Comparison of ENCODE assay signal across 16 cellular contexts in genomic region chr9:71663931-71664459, GRCh38.
DNase-seq lines count a peak whose midpoint lies in the region; ATAC-seq, FAIRE-seq and TF ChIP-seq lines count a peak whose summit lies in the region.
"Had no signal": no experiment of that assay in that cellular context is flagged by ENCODE, and none has a peak within 500 bp of the region (broad histone marks: within the 10 kb centered on the region; RNA-seq: fewer than 3 reads in every experiment).

No MANE protein-coding gene starts in this region.

- no peak for TF ChIP-seq POLR2A in H1 (IDR thresholded peaks at IDR 0.05; ENCODE audit: control extremely low read depth in 1 of 2, low read depth in 2 of 2, low read length in 2 of 2)
- no peak for TF ChIP-seq POLR2A in gastroesophageal sphincter (IDR thresholded peaks at IDR 0.05)

- no peak overlapping the region for H2AFZ ChIP-seq in H1 (ENCODE audit: low read length)

- H2BK120ac ChIP-seq in H1 (replicated peaks; ENCODE audit: low read depth, low read length) (peak overlapping the region; percentile 16), mesendoderm (ENCODE audit: low read depth, low read length) (no peak overlapping the region)

- 75% methylated on average over 4 of the region's 4 CpGs; no CpG with 5 or more reads in 1 of the 2 experiments for WGBS in H1 (ENCODE audit: extremely low coverage in 1 of 2, insufficient coverage in 1 of 2, insufficient read length in 1 of 2, insufficient replicate concordance in 2 of 2, low coverage in 1 of 2, low lambda C conversion rate in 2 of 2, missing lambda C conversion rate in 1 of 2), 2 experiments
- WGBS in mesendoderm (ENCODE audit: extremely low coverage, insufficient coverage, low lambda C conversion rate) = no CpG with 5 or more reads among the region's 4 CpGs
- 69 to 79% methylated on average over 3 of the region's 4 CpGs for WGBS in gastroesophageal sphincter (ENCODE audit: low coverage in 1 of 2), 2 donors

- POLR2A ChIA-PET in H1 (lab: Charles Lee; ENCODE audit: partially characterized antibody) = interaction anchor here (1.0 to 1.5 kb wide), 2 partner anchors 11 to 32 kb away, joined by 4 to 7 read pairs; no protein-coding TSS in a partner anchor

- H3K9ac ChIP-seq in HUES48 (ENCODE audit: low read depth, low read length) = no peak overlapping the region
- H3K9ac ChIP-seq in H1 (replicated peaks in 1 of 4; ENCODE audit: extremely low read depth in 1 of 4, low read depth in 3 of 4, low read length in 3 of 4) = no peak overlapping the region
- H3K9ac ChIP-seq in mesendoderm (ENCODE audit: low read length) = no peak overlapping the region

- H3K79me1 ChIP-seq in H1 (ENCODE audit: low read depth, low read length) = no peaks in the 10 kb centered on the region
- H3K79me1 ChIP-seq in mesendoderm (ENCODE audit: low read length) = no peaks in the 10 kb centered on the region

- H3K4me1 ChIP-seq in HUES48 (ENCODE audit: control insufficient read depth, insufficient read depth, low read length) (peaks cover 39% of the 10 kb centered on the region), H1 (replicated peaks in 1 of 4; ENCODE audit: control insufficient read depth in 3 of 4, insufficient read depth in 4 of 4, low read length in 3 of 4) (peaks cover 0 to 22% (median 10%) of the 10 kb centered on the region in 4 experiments), mesendoderm (ENCODE audit: control insufficient read depth, low read depth, low read length) (peaks cover 3% of the 10 kb centered on the region), gastroesophageal sphincter (peaks cover 0 to 10% (median 0%) of the 10 kb centered on the region in 3 donors)
- H3K4me1 ChIP-seq: Peyer's patch had no signal

- no peak overlapping the region for H3K4me3 ChIP-seq in HUES48 (ENCODE audit: low read depth, low read length)
- H3K4me3 ChIP-seq in H1 (ENCODE audit: extremely low read depth in 1 of 4, insufficient read depth in 2 of 4, low read depth in 3 of 4, low read length in 4 of 4) = peak overlapping the region in 1 of 4 experiments; percentile 33; a peak in 2 of 8 replicates
- H3K4me3 ChIP-seq in mesendoderm (ENCODE audit: low read length) = no peak overlapping the region
- H3K4me3 ChIP-seq in gastroesophageal sphincter = no peak overlapping the region
- H3K4me3 ChIP-seq: coronary artery, heart right ventricle, mucosa of descending colon, Peyer's patch, transverse colon had no signal

- H4K20me1 ChIP-seq in H1 (replicated peaks in 1 of 2; ENCODE audit: control insufficient read depth in 1 of 2, insufficient read depth in 2 of 2, low read length in 2 of 2) = no peaks in the 10 kb centered on the region

- H3K27ac ChIP-seq in HUES48 (ENCODE audit: low read depth, low read length) (peak overlapping the region; percentile 89), H1 (ENCODE audit: low read depth, low read length) (peak overlapping the region; percentile 22; the same call in 1 of the 2 replicates), mesendoderm (ENCODE audit: low read depth, low read length) (no peak overlapping the region), gastroesophageal sphincter (peak overlapping the region in 1 of 4 donors; percentile 13)
- H3K27ac ChIP-seq: coronary artery, Peyer's patch, transverse colon had no signal

- DNase-seq in A172 (ENCODE audit: low spot score) (peak; percentile 62), H1 (ENCODE audit: low read depth in 1 of 2, low spot score in 2 of 2) (no peak), mesendoderm (peak; percentile 44), middle frontal gyrus (ENCODE audit: extremely low spot score, low spot score) (no peak)
- DNase-seq: DND-41, mucosa of descending colon, NCI-H2227 treated with DMSO at 0.1 percent for 48 hours, Peyer's patch, transverse colon had no signal

- ATAC-seq in GM19351 (IDR thresholded peaks at IDR 0.05; ENCODE audit: unreplicated experiment) = no peak
- no peak for ATAC-seq in GM21528 (IDR thresholded peaks at IDR 0.05; ENCODE audit: low FRiP score, unreplicated experiment)
- ATAC-seq in gastroesophageal sphincter = no peak
- ATAC-seq: mucosa of descending colon had no signal

- no peak overlapping the region for H4K91ac ChIP-seq in H1 (replicated peaks; ENCODE audit: insufficient read length, low read length)

- H3K18ac ChIP-seq in H1 (ENCODE audit: extremely low read depth, low read length) (no peak overlapping the region), mesendoderm (ENCODE audit: low read length) (no peak overlapping the region)

- no peak overlapping the region; the same call in 1 of the 2 replicates for H2BK20ac ChIP-seq in H1 (ENCODE audit: low read length)

- H3K79me2 ChIP-seq in H1 (ENCODE audit: control insufficient read depth in 1 of 2, insufficient read depth in 2 of 2, low read length in 2 of 2) = no peaks in the 10 kb centered on the region
- H3K79me2 ChIP-seq in mesendoderm (ENCODE audit: control insufficient read depth, insufficient read depth, low read length) = no peaks in the 10 kb centered on the region

- H2BK12ac ChIP-seq in H1 (ENCODE audit: low read depth, low read length) = no peak overlapping the region; the same call in 1 of the 2 replicates

- H3K4ac ChIP-seq in H1 (replicated peaks; ENCODE audit: insufficient read length, low read depth, low read length) = no peak overlapping the region
- H3K4ac ChIP-seq in mesendoderm (ENCODE audit: low read depth, low read length) = no peak overlapping the region

- H3K14ac ChIP-seq in H1 (ENCODE audit: insufficient read length) = no peak overlapping the region

- H2AK5ac ChIP-seq in H1 (ENCODE audit: low read depth, low read length) (no peak overlapping the region; the same call in 1 of the 2 replicates), mesendoderm (ENCODE audit: low read length) (no peak overlapping the region)

- 0 out of 2 replicates have a peak overlapping the region, but pooled peaks have one; percentile 80 for H2BK5ac ChIP-seq in H1 (ENCODE audit: low read depth, low read length)
- H2BK5ac ChIP-seq in mesendoderm (ENCODE audit: low read length) = no peak overlapping the region

- H3K4me2 ChIP-seq in H1 (ENCODE audit: insufficient read depth in 1 of 2, low read depth in 2 of 2, low read length in 2 of 2) = peak overlapping the region; percentile 61; a peak in 1 of 4 replicates
- H3K4me2 ChIP-seq in mesendoderm (ENCODE audit: low read length) = no peak overlapping the region

- H3K9me3 ChIP-seq in HUES48 (ENCODE audit: control insufficient read depth, insufficient read depth, low read length) = no peaks in the 10 kb centered on the region
- no peaks in the 10 kb centered on the region for H3K9me3 ChIP-seq in H1 (ENCODE audit: insufficient read depth in 2 of 2, low read depth in 1 of 2, low read length in 1 of 2)
- no peaks in the 10 kb centered on the region for H3K9me3 ChIP-seq in gastroesophageal sphincter
- H3K9me3 ChIP-seq: heart right ventricle, mucosa of descending colon, Peyer's patch, transverse colon had no signal

- CTCF ChIA-PET in H1 (lab: Charles Lee; ENCODE audit: partially characterized antibody) = interaction anchor here (0.7 to 3.0 kb wide), 7 partner anchors 10 to 361 kb away, joined by 3 to 9 read pairs (median 4); no protein-coding TSS in a partner anchor

- H3K56ac ChIP-seq in H1 (replicated peaks; ENCODE audit: insufficient read length, low read depth, low read length) (no peak overlapping the region), mesendoderm (ENCODE audit: low read length) (no peak overlapping the region)

- TF ChIP-seq CTCF in H1 (IDR thresholded peaks at IDR 0.05; ENCODE audit: control extremely low read depth in 1 of 3, insufficient read depth in 1 of 3, low read depth in 1 of 3, low read length in 3 of 3) (no peak), gastroesophageal sphincter (IDR thresholded peaks at IDR 0.05) (no peak)

- H4K8ac ChIP-seq in H1 (ENCODE audit: extremely low read depth, insufficient read depth, low read length) (no peak overlapping the region), mesendoderm (ENCODE audit: low read depth, low read length) (no peak overlapping the region)

- H3K23ac ChIP-seq in H1 (ENCODE audit: insufficient read length) (no peak overlapping the region), mesendoderm (ENCODE audit: low read length) (no peak overlapping the region)

- H2BK15ac ChIP-seq in H1 (ENCODE audit: low read length) (no peak overlapping the region), mesendoderm (replicated peaks; ENCODE audit: low read depth) (no peak overlapping the region)

- no peak for TF ChIP-seq RAD21 in H1 (IDR thresholded peaks at IDR 0.05 in 1 of 2, conservative IDR thresholded peaks at IDR 0.05 in 1 of 2; ENCODE audit: low read depth in 2 of 2, low read length in 2 of 2)

- no peak overlapping the region for H4K5ac ChIP-seq in H1 (ENCODE audit: insufficient read length, low read depth, low read length)
- no peak overlapping the region for H4K5ac ChIP-seq in mesendoderm (ENCODE audit: low read length)

- TF ChIP-seq EP300 in H1 (IDR thresholded peaks at IDR 0.05; ENCODE audit: borderline replicate concordance in 1 of 2, low read depth in 2 of 2, low read length in 2 of 2) (no peak), gastroesophageal sphincter (IDR thresholded peaks at IDR 0.05) (no peak)

- no peaks in the 10 kb centered on the region for H3K27me3 ChIP-seq in HUES48 (ENCODE audit: control insufficient read depth, insufficient read depth, low read length)
- H3K27me3 ChIP-seq in H1 (replicated peaks in 1 of 4; ENCODE audit: control insufficient read depth in 3 of 4, extremely low read depth in 1 of 4, insufficient read depth in 3 of 4, low read length in 3 of 4) = no peaks in the 10 kb centered on the region
- H3K27me3 ChIP-seq in mesendoderm (ENCODE audit: insufficient read depth, low read length, poor library complexity) = no peaks in the 10 kb centered on the region
- no peaks in the 10 kb centered on the region for H3K27me3 ChIP-seq in gastroesophageal sphincter
- H3K27me3 ChIP-seq: Peyer's patch, transverse colon had no signal

- no peak for FAIRE-seq in H1 (lab: Jason Lieb, UNC)
- FAIRE-seq: GM18507 had no signal

- no peaks in the 10 kb centered on the region for H3K36me3 ChIP-seq in HUES48 (ENCODE audit: control insufficient read depth, insufficient read depth, low read length)
- no peaks in the 10 kb centered on the region for H3K36me3 ChIP-seq in H1 (ENCODE audit: control insufficient read depth in 2 of 4, insufficient read depth in 4 of 4, low read length in 3 of 4)
- no peaks in the 10 kb centered on the region for H3K36me3 ChIP-seq in mesendoderm (ENCODE audit: control insufficient read depth, insufficient read depth, low read length)
- H3K36me3 ChIP-seq in gastroesophageal sphincter = no peaks in the 10 kb centered on the region
- H3K36me3 ChIP-seq: heart right ventricle, Peyer's patch, transverse colon had no signal

- no peaks in the 10 kb centered on the region for H3K23me2 ChIP-seq in H1 (ENCODE audit: low read depth, low read length)

Comparison
In these comparisons a context has a peak if more than half of its experiments do, and no peak if none do; other contexts are left out.
1. DNase-seq: peak in A172 (single experiment) and mesendoderm (single experiment); none in H1 (0 of 2) and middle frontal gyrus (single experiment).